ENCODE assay signal across 12 cellular contexts in genomic region chr18:24112464-24112863, GRCh38.
"Had no signal": no experiment of that assay in that cellular context is flagged by ENCODE, and none has a peak within 500 bp of the region (broad histone marks: within the 10 kb centered on the region; RNA-seq: fewer than 3 reads in every experiment).

No MANE protein-coding gene starts in this region.

- H2AFZ ChIP-seq: neural progenitor cell had no signal

- H3K27ac Mint-ChIP-seq: activated CD4-positive, alpha-beta memory T cell treated with anti-CD3 and anti-CD28 coated beads, Interleukin-2, amount 10 ng/mL, durations not matched to agents 7 days and 5 days; T-helper 1 cell treated with Interleukin-12 subunit alpha and Interleukin-12 subunit beta and Interleukin-4 antibody, amounts not matched to agents 30 μg/mL and 1 μg/mL, for 36 hours had no signal

- H3K9me3 Mint-ChIP-seq: activated CD4-positive, alpha-beta memory T cell treated with anti-CD3 and anti-CD28 coated beads, Interleukin-2, amount 10 ng/mL, durations not matched to agents 7 days and 5 days; neural progenitor cell; T-helper 1 cell treated with Interleukin-12 subunit alpha and Interleukin-12 subunit beta and Interleukin-4 antibody, amounts not matched to agents 30 μg/mL and 1 μg/mL, for 36 hours had no signal

- H3K27me3 ChIP-seq: dorsolateral prefrontal cortex, neural progenitor cell, sigmoid colon, spleen, stomach, testis had no signal

- H3K9me3 ChIP-seq: sigmoid colon, spleen, stomach, testis had no signal

- H3K4me3 ChIP-seq: dorsolateral prefrontal cortex, neural progenitor cell, sigmoid colon, spleen, stomach, testis had no signal

- H3K4me2 ChIP-seq: neural progenitor cell had no signal

- H3K27ac ChIP-seq: dorsolateral prefrontal cortex, neural progenitor cell, sigmoid colon, spleen, stomach, testis, WERI-Rb-1 had no signal

- DNase-seq: activated CD4-positive, alpha-beta memory T cell treated with anti-CD3 and anti-CD28 coated beads, Interleukin-2, amount 10 ng/mL, durations not matched to agents 7 days and 5 days; activated naive CD4-positive, alpha-beta T cell; activated T-cell treated with anti-CD3 and anti-CD28 coated beads, Interleukin-2, amount 50 U/mL, for 48 hours; dorsolateral prefrontal cortex; kidney glomerular epithelial cell; sigmoid colon; spleen; stomach; testis had no signal

- H3K4me3 Mint-ChIP-seq: activated CD4-positive, alpha-beta memory T cell treated with anti-CD3 and anti-CD28 coated beads, Interleukin-2, amount 10 ng/mL, durations not matched to agents 7 days and 5 days; neural progenitor cell; T-helper 1 cell treated with Interleukin-12 subunit alpha and Interleukin-12 subunit beta and Interleukin-4 antibody, amounts not matched to agents 30 μg/mL and 1 μg/mL, for 36 hours had no signal

- H3K27me3 Mint-ChIP-seq: activated CD4-positive, alpha-beta memory T cell treated with anti-CD3 and anti-CD28 coated beads, Interleukin-2, amount 10 ng/mL, durations not matched to agents 7 days and 5 days had no signal

- H3K36me3 ChIP-seq: neural progenitor cell, WERI-Rb-1 had no signal

- H3K4me1 ChIP-seq: neural progenitor cell, sigmoid colon had no signal

- H3K9ac ChIP-seq: neural progenitor cell had no signal
